Comparison of ENCODE assay signal across 19 cellular contexts in genomic region chr15:65381445-65382145, GRCh38. TPM values are rescaled to one million over a fixed set of nuclear protein-coding genes. Genes with fewer than 3 reads are reported as not detected.
DNase-seq lines count a peak whose midpoint lies in the region; ATAC-seq and TF ChIP-seq lines count a peak whose summit lies in the region.
"Had no signal": no experiment of that assay in that cellular context is flagged by ENCODE, and none has a peak within 500 bp of the region (broad histone marks: within the 10 kb centered on the region; RNA-seq: fewer than 3 reads in every experiment).

No MANE protein-coding gene starts in this region.

- CTCF ChIA-PET in SK-N-SH (lab: Yijun Ruan, JAX) = interaction anchor here (0.7 to 37.1 kb wide), 5 partner anchors 19 to 59 kb away, joined by 3 to 969 read pairs (median 4); no protein-coding TSS in a partner anchor

- no peaks in the 10 kb centered on the region for H3K9me3 ChIP-seq in SK-N-SH

- no peak for DNase-seq in SK-N-SH
- DNase-seq in type B pancreatic cell (ENCODE audit: extremely low spot score, unreplicated experiment) = no peak
- DNase-seq in NCI-H1694 (lab: John Stamatoyannopoulos, UW) = no peak
- no peak for DNase-seq in putamen (ENCODE audit: low spot score)
- DNase-seq: C1 segment of cervical spinal cord; Calu3; CD4-positive, alpha-beta memory T cell; COR-L47; DMS53; DMS79 treated with DMSO at 0.1 percent for 48 hours; GF-D8; GM23248; H7; HCEC 1CT had no signal

- peak overlapping the region in 3 of 5 experiments; percentile 3 to 14 (median 6) for H3K4me3 Mint-ChIP-seq in brain
- H3K4me3 Mint-ChIP-seq in nephron = no peak overlapping the region
- peak overlapping the region; percentile 18 for H3K4me3 Mint-ChIP-seq in type B pancreatic cell

- H3K4me1 Mint-ChIP-seq in brain (peaks cover 75% of the 10 kb centered on the region), nephron (peaks cover 48% of the 10 kb centered on the region), type B pancreatic cell (ENCODE audit: unreplicated experiment) (peaks cover 39% of the 10 kb centered on the region)

- WGBS in SK-N-SH (ENCODE audit: low lambda C conversion rate) = 62% methylated on average over 1 of the region's 1 CpG

- no peaks in the 10 kb centered on the region for H4K20me1 ChIP-seq in SK-N-SH (ENCODE audit: insufficient read depth)

- H3K4me2 ChIP-seq in SK-N-SH = no peak overlapping the region

- H3K9ac ChIP-seq in SK-N-SH = no peak overlapping the region
- H3K9ac ChIP-seq: GM23248 had no signal

- no peaks in the 10 kb centered on the region for H3K36me3 ChIP-seq in SK-N-SH (replicated peaks in 1 of 2; ENCODE audit: control insufficient read depth in 1 of 2, insufficient read depth in 2 of 2, low read length in 1 of 2)

- ATAC-seq in GM19455 (IDR thresholded peaks at IDR 0.05; ENCODE audit: unreplicated experiment) = no peak

- no peak for TF ChIP-seq RAD21 in SK-N-SH (IDR thresholded peaks at IDR 0.05; ENCODE audit: low read length)

- no peak overlapping the region for H3K4me3 ChIP-seq in SK-N-SH (ENCODE audit: low read depth in 2 of 2, low read length in 1 of 2)
- H3K4me3 ChIP-seq: GM23248 had no signal

- no peak for TF ChIP-seq CTCF in SK-N-SH (IDR thresholded peaks at IDR 0.05)
- no peak for TF ChIP-seq CTCF in brain (conservative IDR thresholded peaks at IDR 0.05)
- no peak for TF ChIP-seq CTCF in nephron (IDR thresholded peaks at IDR 0.05; ENCODE audit: unreplicated experiment in 3 of 3)
- no peak for TF ChIP-seq CTCF in type B pancreatic cell (conservative IDR thresholded peaks at IDR 0.05)

- H3K36me3 Mint-ChIP-seq in brain (peaks cover 5% of the 10 kb centered on the region), nephron (ENCODE audit: low read depth) (peaks cover 10% of the 10 kb centered on the region), type B pancreatic cell (no peaks in the 10 kb centered on the region)
- H3K36me3 Mint-ChIP-seq: CD4-positive, alpha-beta memory T cell had no signal

- peaks cover 6% of the 10 kb centered on the region for H3F3A ChIP-seq in SK-N-SH (replicated peaks; ENCODE audit: insufficient read depth)

- no peak overlapping the region for H2AFZ ChIP-seq in SK-N-SH (ENCODE audit: low read depth)
- H2AFZ ChIP-seq: GM23248 had no signal

- TF ChIP-seq EP300 in SK-N-SH (IDR thresholded peaks at IDR 0.05; ENCODE audit: borderline replicate concordance in 1 of 2, low read depth in 1 of 2, low read length in 1 of 2) = peak in 1 of 2 experiments; percentile 46; a peak in 1 of 4 replicates

- no peaks in the 10 kb centered on the region for H3K9me3 Mint-ChIP-seq in brain
- H3K9me3 Mint-ChIP-seq in nephron = no peaks in the 10 kb centered on the region
- H3K9me3 Mint-ChIP-seq in type B pancreatic cell = no peaks in the 10 kb centered on the region

- H3K4me1 ChIP-seq in SK-N-SH (ENCODE audit: control insufficient read depth in 1 of 2, insufficient read depth in 2 of 2, low read depth in 1 of 2, low read length in 1 of 2) = peaks cover 0 to 41% of the 10 kb centered on the region in 2 experiments; a peak in 1 of 4 replicates

- POLR2A ChIA-PET in SK-N-SH (lab: Yijun Ruan, JAX) = interaction anchor here (0.7 to 1.2 kb wide), 2 partner anchors 18 to 77 kb away, joined by 3 to 5 read pairs; partner anchors contain the start of gene RNU5B-1

- no peaks in the 10 kb centered on the region for H3K79me2 ChIP-seq in SK-N-SH (ENCODE audit: insufficient read depth)

- no peaks in the 10 kb centered on the region for H3K9me2 ChIP-seq in SK-N-SH

- peaks cover 27% of the 10 kb centered on the region for H3K27me3 ChIP-seq in SK-N-SH (ENCODE audit: insufficient read depth)

- H3K27me3 Mint-ChIP-seq in brain (peaks cover 5% of the 10 kb centered on the region), nephron (ENCODE audit: low read depth) (peaks cover 4% of the 10 kb centered on the region), type B pancreatic cell (peaks cover 25% of the 10 kb centered on the region)

- no peak overlapping the region for H3K27ac ChIP-seq in SK-N-SH (ENCODE audit: low read depth in 2 of 2, low read length in 1 of 2)
- H3K27ac ChIP-seq: GM23248 had no signal

- H3K27ac Mint-ChIP-seq in brain = peak overlapping the region in 3 of 5 experiments; percentile 2 to 11 (median 2)
- H3K27ac Mint-ChIP-seq in nephron = peak overlapping the region in 2 of 3 experiments; percentile 11 to 19
- no peak overlapping the region for H3K27ac Mint-ChIP-seq in type B pancreatic cell
- H3K27ac Mint-ChIP-seq: CD4-positive, alpha-beta memory T cell had no signal

TF ChIP-seq in SK-N-SH, 30 proteins besides CTCF, POLR2A, EP300 and RAD21:
- TF ChIP-seq RCOR1 (IDR thresholded peaks at IDR 0.05; ENCODE audit: low read length) = peak; percentile 56; the same call in 1 of the 2 replicates
- no peak for TF ChIP-seq PBX3 (IDR thresholded peaks at IDR 0.05)
TF ChIP-seq in SK-N-SH: peak in this region for 1.

RNA-seq across cellular contexts. Expression of gene IGDCC3, which starts 3.8 kb away (rescaled TPM):
- polyA plus RNA-seq in SK-N-SH (2012; rRNA removed) = 0.37 and 0.43 TPM in 2 replicates
- 0.22 and 0.23 TPM in 2 replicates for polyA plus RNA-seq in SK-N-SH (2012; cell fraction: cytosol; rRNA removed)
- 1.2 TPM in 2 replicates for polyA plus RNA-seq in SK-N-SH (2012; cell fraction: nucleus; rRNA removed)
- polyA plus RNA-seq in brain (ENCODE audit: insufficient read depth, low read depth, low replicate concordance) = 0.63 TPM
- 18.8 and 169 TPM in 2 replicates for total RNA-seq in type B pancreatic cell (ENCODE audit: low replicate concordance)
- total RNA-seq: Calu3; CD4-positive, alpha-beta memory T cell; Daoy; GM23248 had no signal
- polyA plus RNA-seq: BJ; CD4-positive, alpha-beta memory T cell; GM23248 had no signal

RNA-seq across cellular contexts. Expression of gene IGDCC4, which starts 41.2 kb away (rescaled TPM):
- polyA plus RNA-seq in SK-N-SH (2012; rRNA removed) (0.15 and 0.21 TPM in 2 replicates), brain (ENCODE audit: insufficient read depth, low read depth, low replicate concordance) (1.4 TPM)
- 0.13 and 0.24 TPM in 2 replicates for polyA plus RNA-seq in SK-N-SH (2012; cell fraction: cytosol; rRNA removed)
- polyA plus RNA-seq in SK-N-SH (2012; cell fraction: nucleus; rRNA removed) = 0.94 and 1.0 TPM in 2 replicates
- 2.4 and 17.1 TPM in 2 replicates for total RNA-seq in type B pancreatic cell (ENCODE audit: low replicate concordance)

Comparison
In these comparisons a context has a peak if more than half of its experiments do, and no peak if none do; other contexts are left out.
1. H3K4me3 Mint-ChIP-seq: peak in brain (3 of 5) and type B pancreatic cell (single experiment); none in nephron (0 of 3).